1 cellular context compared by ENCODE assay signal in genomic region chr6:129662980-129663431, GRCh38.
TF ChIP-seq lines count a peak whose summit lies in the region.

No MANE protein-coding gene starts in this region.

TF ChIP-seq in HepG2, 621 proteins besides CTCF, POLR2A, EP300 and RAD21 (continued from another document):
- TF ChIP-seq MLXIP (CRISPR knock-in tag; IDR thresholded peaks at IDR 0.05; ENCODE audit: borderline replicate concordance) (no peak), ZNF605 (CRISPR knock-in tag; IDR thresholded peaks at IDR 0.05) (no peak), E2F1 (CRISPR knock-in tag; IDR thresholded peaks at IDR 0.05) (no peak), FOXJ3 (CRISPR knock-in tag; IDR thresholded peaks at IDR 0.05; ENCODE audit: borderline replicate concordance) (no peak), ZNF235 (CRISPR knock-in tag; IDR thresholded peaks at IDR 0.05; ENCODE audit: borderline replicate concordance) (no peak), FOXO1 (CRISPR knock-in tag; IDR thresholded peaks at IDR 0.05) (no peak), TSC22D2 (CRISPR knock-in tag; IDR thresholded peaks at IDR 0.05; ENCODE audit: borderline replicate concordance) (no peak), ZNF629 (CRISPR knock-in tag; conservative IDR thresholded peaks at IDR 0.05) (peak; percentile 84), TARDBP (CRISPR knock-in tag; IDR thresholded peaks at IDR 0.05) (no peak), RBM22 (optimal IDR thresholded peaks at IDR 0.05; ENCODE audit: low read length) (peak; percentile 46)
- TF ChIP-seq, protein P1, sequence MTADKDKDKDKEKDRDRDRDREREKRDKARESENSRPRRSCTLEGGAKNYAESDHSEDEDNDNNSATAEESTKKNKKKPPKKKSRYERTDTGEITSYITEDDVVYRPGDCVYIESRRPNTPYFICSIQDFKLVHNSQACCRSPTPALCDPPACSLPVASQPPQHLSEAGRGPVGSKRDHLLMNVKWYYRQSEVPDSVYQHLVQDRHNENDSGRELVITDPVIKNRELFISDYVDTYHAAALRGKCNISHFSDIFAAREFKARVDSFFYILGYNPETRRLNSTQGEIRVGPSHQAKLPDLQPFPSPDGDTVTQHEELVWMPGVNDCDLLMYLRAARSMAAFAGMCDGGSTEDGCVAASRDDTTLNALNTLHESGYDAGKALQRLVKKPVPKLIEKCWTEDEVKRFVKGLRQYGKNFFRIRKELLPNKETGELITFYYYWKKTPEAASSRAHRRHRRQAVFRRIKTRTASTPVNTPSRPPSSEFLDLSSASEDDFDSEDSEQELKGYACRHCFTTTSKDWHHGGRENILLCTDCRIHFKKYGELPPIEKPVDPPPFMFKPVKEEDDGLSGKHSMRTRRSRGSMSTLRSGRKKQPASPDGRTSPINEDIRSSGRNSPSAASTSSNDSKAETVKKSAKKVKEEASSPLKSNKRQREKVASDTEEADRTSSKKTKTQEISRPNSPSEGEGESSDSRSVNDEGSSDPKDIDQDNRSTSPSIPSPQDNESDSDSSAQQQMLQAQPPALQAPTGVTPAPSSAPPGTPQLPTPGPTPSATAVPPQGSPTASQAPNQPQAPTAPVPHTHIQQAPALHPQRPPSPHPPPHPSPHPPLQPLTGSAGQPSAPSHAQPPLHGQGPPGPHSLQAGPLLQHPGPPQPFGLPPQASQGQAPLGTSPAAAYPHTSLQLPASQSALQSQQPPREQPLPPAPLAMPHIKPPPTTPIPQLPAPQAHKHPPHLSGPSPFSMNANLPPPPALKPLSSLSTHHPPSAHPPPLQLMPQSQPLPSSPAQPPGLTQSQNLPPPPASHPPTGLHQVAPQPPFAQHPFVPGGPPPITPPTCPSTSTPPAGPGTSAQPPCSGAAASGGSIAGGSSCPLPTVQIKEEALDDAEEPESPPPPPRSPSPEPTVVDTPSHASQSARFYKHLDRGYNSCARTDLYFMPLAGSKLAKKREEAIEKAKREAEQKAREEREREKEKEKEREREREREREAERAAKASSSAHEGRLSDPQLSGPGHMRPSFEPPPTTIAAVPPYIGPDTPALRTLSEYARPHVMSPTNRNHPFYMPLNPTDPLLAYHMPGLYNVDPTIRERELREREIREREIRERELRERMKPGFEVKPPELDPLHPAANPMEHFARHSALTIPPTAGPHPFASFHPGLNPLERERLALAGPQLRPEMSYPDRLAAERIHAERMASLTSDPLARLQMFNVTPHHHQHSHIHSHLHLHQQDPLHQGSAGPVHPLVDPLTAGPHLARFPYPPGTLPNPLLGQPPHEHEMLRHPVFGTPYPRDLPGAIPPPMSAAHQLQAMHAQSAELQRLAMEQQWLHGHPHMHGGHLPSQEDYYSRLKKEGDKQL (CRISPR knock-in tag; IDR thresholded peaks at IDR 0.05; ENCODE audit: low read depth): no peak
- TF ChIP-seq, protein P2, sequence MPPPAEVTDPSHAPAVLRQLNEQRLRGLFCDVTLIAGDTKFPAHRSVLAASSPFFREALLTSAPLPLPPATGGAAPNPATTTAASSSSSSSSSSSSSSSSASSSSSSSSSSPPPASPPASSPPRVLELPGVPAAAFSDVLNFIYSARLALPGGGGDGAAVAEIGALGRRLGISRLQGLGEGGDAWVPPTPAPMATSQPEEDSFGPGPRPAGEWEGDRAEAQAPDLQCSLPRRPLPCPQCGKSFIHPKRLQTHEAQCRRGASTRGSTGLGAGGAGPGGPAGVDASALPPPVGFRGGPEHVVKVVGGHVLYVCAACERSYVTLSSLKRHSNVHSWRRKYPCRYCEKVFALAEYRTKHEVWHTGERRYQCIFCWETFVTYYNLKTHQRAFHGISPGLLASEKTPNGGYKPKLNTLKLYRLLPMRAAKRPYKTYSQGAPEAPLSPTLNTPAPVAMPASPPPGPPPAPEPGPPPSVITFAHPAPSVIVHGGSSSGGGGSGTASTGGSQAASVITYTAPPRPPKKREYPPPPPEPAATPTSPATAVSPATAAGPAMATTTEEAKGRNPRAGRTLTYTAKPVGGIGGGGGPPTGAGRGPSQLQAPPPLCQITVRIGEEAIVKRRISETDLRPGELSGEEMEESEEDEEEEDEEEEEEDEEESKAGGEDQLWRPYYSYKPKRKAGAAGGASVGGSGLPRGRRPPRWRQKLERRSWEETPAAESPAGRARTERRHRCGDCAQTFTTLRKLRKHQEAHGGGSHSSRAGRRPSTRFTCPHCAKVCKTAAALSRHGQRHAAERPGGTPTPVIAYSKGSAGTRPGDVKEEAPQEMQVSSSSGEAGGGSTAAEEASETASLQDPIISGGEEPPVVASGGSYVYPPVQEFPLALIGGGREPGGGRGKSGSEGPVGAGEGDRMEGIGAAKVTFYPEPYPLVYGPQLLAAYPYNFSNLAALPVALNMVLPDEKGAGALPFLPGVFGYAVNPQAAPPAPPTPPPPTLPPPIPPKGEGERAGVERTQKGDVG (CRISPR knock-in tag; IDR thresholded peaks at IDR 0.05; ENCODE audit: borderline replicate concordance): no peak
